In genomic region chr7:31957090-31957720, GRCh38 we compare ENCODE assay signal across 17 cellular contexts.
DNase-seq lines count a peak whose midpoint lies in the region; TF ChIP-seq lines count a peak whose summit lies in the region.
"Had no signal": no experiment of that assay in that cellular context is flagged by ENCODE, and none has a peak within 500 bp of the region (broad histone marks: within the 10 kb centered on the region; RNA-seq: fewer than 3 reads in every experiment).

No MANE protein-coding gene starts in this region.

- H3K4ac ChIP-seq in mesenchymal stem cell (ENCODE audit: low read depth in 1 of 2, low read length in 2 of 2) = no peak overlapping the region

- H3K27me3 Mint-ChIP-seq in progenitor cell of endocrine pancreas = no peaks in the 10 kb centered on the region
- H3K27me3 Mint-ChIP-seq: activated naive CD8-positive, alpha-beta T cell; CD4-positive, alpha-beta memory T cell; central memory CD8-positive, alpha-beta T cell had no signal

- H3K4me1 ChIP-seq in mammary epithelial cell (ENCODE audit: insufficient read depth, low read length) = peaks cover 21% of the 10 kb centered on the region
- peaks cover 3% of the 10 kb centered on the region for H3K4me1 ChIP-seq in mesenchymal stem cell (ENCODE audit: control insufficient read depth, insufficient read depth, low read depth, low read length)

- peaks cover 23% of the 10 kb centered on the region for H3K79me1 ChIP-seq in mesenchymal stem cell (replicated peaks; ENCODE audit: low read length, poor library complexity, severe bottlenecking)

- no peak overlapping the region for H2BK120ac ChIP-seq in mesenchymal stem cell (ENCODE audit: low read depth, low read length)

- no TSS peak for BruUV-seq in mammary epithelial cell (replicated peaks; lab: Mats Ljungman, UMichigan)

- no peaks in the 10 kb centered on the region for H3K36me3 Mint-ChIP-seq in progenitor cell of endocrine pancreas (ENCODE audit: insufficient read depth)
- H3K36me3 Mint-ChIP-seq: activated naive CD8-positive, alpha-beta T cell; CD4-positive, alpha-beta memory T cell; naive B cell had no signal

- no peak overlapping the region for H2BK15ac ChIP-seq in mesenchymal stem cell (ENCODE audit: low read depth, poor library complexity, severe bottlenecking)

- H4K8ac ChIP-seq in mesenchymal stem cell (ENCODE audit: low read length) = peak overlapping the region; percentile 63

- H3K36me3 ChIP-seq in mammary epithelial cell (ENCODE audit: insufficient read depth, low read length) (no peaks in the 10 kb centered on the region), mesenchymal stem cell (ENCODE audit: control insufficient read depth in 1 of 2, insufficient read depth in 2 of 2, low read depth in 1 of 2, low read length in 2 of 2) (peaks cover 0 to 2% of the 10 kb centered on the region in 2 experiments)
- H3K36me3 ChIP-seq: tibial artery had no signal

- 84% methylated on average over 2 of the region's 2 CpGs for WGBS in mammary epithelial cell (ENCODE audit: low coverage, missing lambda C conversion rate)
- 95% methylated on average over 2 of the region's 2 CpGs for WGBS in mesenchymal stem cell

- dilution Hi-C loops in mammary epithelial cell (cut with HindIII; ENCODE audit: low sequenced_read_pairs) = no loop called here

- H3K27me3 ChIP-seq in mammary epithelial cell (ENCODE audit: insufficient read depth, low read length) (no peaks in the 10 kb centered on the region), mesenchymal stem cell (ENCODE audit: control insufficient read depth in 1 of 2, insufficient read depth in 1 of 2, low read length in 2 of 2) (no peaks in the 10 kb centered on the region)
- H3K27me3 ChIP-seq: tibial artery had no signal

- H2AFZ ChIP-seq in mammary epithelial cell (ENCODE audit: low read depth, low read length) (no peak overlapping the region), mesenchymal stem cell (ENCODE audit: low read depth, low read length) (no peak overlapping the region)

- H3K14ac ChIP-seq in mesenchymal stem cell (ENCODE audit: low read length in 2 of 2) = no peak overlapping the region

- H4K20me1 ChIP-seq in mammary epithelial cell (ENCODE audit: insufficient read depth, low read length) = no peaks in the 10 kb centered on the region

- no peaks in the 10 kb centered on the region for H3K9me3 ChIP-seq in mammary epithelial cell (replicated peaks; ENCODE audit: insufficient read depth, low read length)
- H3K9me3 ChIP-seq in mesenchymal stem cell (ENCODE audit: control insufficient read depth, low read length) = peaks cover 4% of the 10 kb centered on the region
- H3K9me3 ChIP-seq: tibial artery had no signal

- H3K27ac ChIP-seq in mammary epithelial cell (ENCODE audit: insufficient read depth, low read depth, low read length) (peak overlapping the region; percentile 15), mesenchymal stem cell (ENCODE audit: low read length, poor library complexity, severe bottlenecking) (peak overlapping the region; percentile 15)
- H3K27ac ChIP-seq: tibial artery had no signal

- H3K79me2 ChIP-seq in mammary epithelial cell (ENCODE audit: insufficient read depth, low read length) = peaks cover 27% of the 10 kb centered on the region

- no peak overlapping the region for H2BK12ac ChIP-seq in mesenchymal stem cell (ENCODE audit: low read length in 2 of 2)

- in situ Hi-C loops in mammary epithelial cell (cut with MboI; ENCODE audit: low sequenced_read_pairs in 2 of 2) = no loop called here

- no peak overlapping the region for H2BK5ac ChIP-seq in mesenchymal stem cell (ENCODE audit: low read depth, low read length, poor library complexity, severe bottlenecking)

- H2AK5ac ChIP-seq in mesenchymal stem cell (ENCODE audit: low read length, severe bottlenecking) = peak overlapping the region; percentile 9

- H4K91ac ChIP-seq in mesenchymal stem cell (ENCODE audit: low read length) = no peak overlapping the region

- H3K9ac ChIP-seq in mammary epithelial cell (ENCODE audit: insufficient read depth, low read length) (no peak overlapping the region), mesenchymal stem cell (ENCODE audit: low read length) (peak overlapping the region; percentile 54)

- no peak overlapping the region for H3K4me3 Mint-ChIP-seq in progenitor cell of endocrine pancreas (ENCODE audit: low read depth)
- H3K4me3 Mint-ChIP-seq: activated naive CD8-positive, alpha-beta T cell; CD4-positive, alpha-beta memory T cell; central memory CD8-positive, alpha-beta T cell; naive B cell had no signal

- DNase-seq in Daoy (ENCODE audit: low read depth) = peak; percentile 62
- peak; percentile 85 for DNase-seq in M059J (ENCODE audit: low read depth)
- no peak for DNase-seq in mammary epithelial cell
- peak; percentile 76 for DNase-seq in mesenchymal stem cell
- no peak for DNase-seq in iPS-NIHi7 (ENCODE audit: extremely low spot score)
- no peak for DNase-seq in NCI-H2171 (lab: John Stamatoyannopoulos, UW)
- no peak for DNase-seq in NCI-H526 (lab: John Stamatoyannopoulos, UW)
- DNase-seq in progenitor cell of endocrine pancreas (ENCODE audit: low spot score, unreplicated experiment) = no peak
- DNase-seq: CD4-positive, alpha-beta memory T cell; left colon; naive B cell; NCI-H1417; OCI-M1; stimulated activated CD4-positive, alpha-beta T cell treated with anti-CD3 and anti-CD28 coated beads, Interleukin-1b, Interleukin-23, amount 100 ng/mL, for 48 hours; tibial artery had no signal

- CTCF ChIA-PET in mammary epithelial cell (lab: Charles Lee; ENCODE audit: low non-redundant PET) = interaction anchor here (0.8 kb wide), 1 partner anchor 206 kb away, joined by 23 read pairs; no protein-coding TSS in a partner anchor

- TF ChIP-seq CTCF in mammary epithelial cell (conservative IDR thresholded peaks at IDR 0.05 in 1 of 2, IDR thresholded peaks at IDR 0.05 in 1 of 2; ENCODE audit: extremely low read depth in 1 of 2, insufficient read depth in 1 of 2, low read depth in 1 of 2, low read length in 2 of 2) (no peak), progenitor cell of endocrine pancreas (IDR thresholded peaks at IDR 0.05; ENCODE audit: unreplicated experiment) (no peak)

- H3K4me3 ChIP-seq in mammary epithelial cell (replicated peaks in 1 of 3; ENCODE audit: insufficient read depth in 1 of 3, low read depth in 2 of 3, low read length in 3 of 3) = no peak overlapping the region
- H3K4me3 ChIP-seq in mesenchymal stem cell (ENCODE audit: insufficient read depth in 1 of 2, low read depth in 1 of 2, low read length in 2 of 2) = no peak overlapping the region
- H3K4me3 ChIP-seq: tibial artery had no signal

- H3K27ac Mint-ChIP-seq in progenitor cell of endocrine pancreas = no peak overlapping the region
- H3K27ac Mint-ChIP-seq: activated naive CD8-positive, alpha-beta T cell; CD4-positive, alpha-beta memory T cell had no signal

- no peaks in the 10 kb centered on the region for H3K9me3 Mint-ChIP-seq in progenitor cell of endocrine pancreas (ENCODE audit: low read depth)
- H3K9me3 Mint-ChIP-seq: central memory CD8-positive, alpha-beta T cell; naive B cell had no signal

- peak overlapping the region; percentile 39 for H3K4me2 ChIP-seq in mammary epithelial cell (ENCODE audit: insufficient read depth, low read depth, low read length)
- no peak overlapping the region for H3K4me2 ChIP-seq in mesenchymal stem cell (ENCODE audit: low read length, poor library complexity, severe bottlenecking)

- intact Hi-C loops in mammary epithelial cell (cut with micrococcal nuclease) = no loop called here

- no peaks in the 10 kb centered on the region for H3K4me1 Mint-ChIP-seq in progenitor cell of endocrine pancreas (ENCODE audit: low read depth)
- H3K4me1 Mint-ChIP-seq: CD4-positive, alpha-beta memory T cell; central memory CD8-positive, alpha-beta T cell; naive B cell had no signal

- peak overlapping the region; percentile 9 to 34 for H3K18ac ChIP-seq in mesenchymal stem cell (ENCODE audit: low read depth in 1 of 2, low read length in 2 of 2)

- no peak overlapping the region for H3K23ac ChIP-seq in mesenchymal stem cell (ENCODE audit: low read length in 2 of 2)

Comparison
In these comparisons a context has a peak if more than half of its experiments do, and no peak if none do; other contexts are left out.
1. DNase-seq: peak in Daoy (single experiment), M059J (single experiment) and mesenchymal stem cell (single experiment); none in mammary epithelial cell (single experiment), iPS-NIHi7 (single experiment), NCI-H2171 (single experiment), NCI-H526 (0 of 2) and progenitor cell of endocrine pancreas (single experiment).